13 cellular contexts compared by ENCODE assay signal in the genomic region with DNA sequence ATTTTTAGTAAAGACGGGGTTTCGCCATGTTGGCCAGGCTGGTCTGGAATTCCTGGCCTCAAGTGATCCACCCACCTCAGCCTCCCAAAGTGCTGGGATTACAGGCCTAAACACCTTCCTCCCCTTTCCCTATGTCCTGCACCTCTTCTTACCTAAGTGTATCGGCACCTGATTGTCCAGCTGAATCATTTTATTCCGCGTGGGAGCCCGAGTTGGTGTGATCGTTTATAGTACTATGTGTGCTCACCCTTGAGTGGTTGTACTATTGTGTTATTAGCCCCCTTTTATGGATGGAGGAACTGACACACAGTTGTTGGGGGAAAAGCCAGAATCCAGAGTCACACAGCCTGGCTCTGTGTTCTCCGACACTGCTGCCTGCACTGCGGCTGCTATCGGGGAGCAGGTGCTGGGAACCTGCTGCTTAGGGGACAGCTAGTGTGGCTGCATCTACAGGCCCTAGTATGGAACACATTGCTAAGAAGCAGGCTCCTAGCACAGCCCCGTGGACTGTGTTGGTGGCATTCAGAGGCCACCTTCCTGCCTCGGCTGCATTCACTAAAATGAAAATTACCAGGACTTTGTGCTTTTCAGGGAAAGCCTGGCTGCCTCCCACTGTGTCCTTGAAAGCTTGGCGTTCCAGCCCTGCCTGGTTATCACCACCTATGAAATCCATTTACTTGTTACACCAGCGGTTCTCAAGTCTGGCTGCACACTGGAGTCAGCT. TPM values are rescaled to one million over a fixed set of nuclear protein-coding genes. Genes with fewer than 3 reads are reported as not detected.
DNase-seq lines count a peak whose midpoint lies in the region; ATAC-seq, FAIRE-seq and TF ChIP-seq lines count a peak whose summit lies in the region.
"Had no signal": no experiment of that assay in that cellular context is flagged by ENCODE, and none has a peak within 500 bp of the region (broad histone marks: within the 10 kb centered on the region; RNA-seq: fewer than 3 reads in every experiment).

No MANE protein-coding gene starts in this region.

- H3K4me3 ChIP-seq in PC-3 (ENCODE audit: low read length) = no peak overlapping the region
- H3K4me3 ChIP-seq in endothelial cell of umbilical vein (replicated peaks in 1 of 3; ENCODE audit: insufficient read depth in 1 of 3, low read depth in 1 of 3, low read length in 3 of 3) = no peak overlapping the region
- no peak overlapping the region for H3K4me3 ChIP-seq in skeletal muscle tissue (ENCODE audit: low read length in 3 of 3)

- CTCF ChIA-PET in PC-3 (lab: Charles Lee) = interaction anchor here (0.6 kb wide), 1 partner anchor 148 kb away, joined by 3 read pairs; no protein-coding TSS in a partner anchor
- CTCF ChIA-PET in endothelial cell of umbilical vein (lab: Charles Lee) = interaction anchor here (0.6 to 7.6 kb wide), 6 partner anchors 8 to 148 kb away, joined by 3 to 106 read pairs (median 9); no protein-coding TSS in a partner anchor

- peaks cover 4% of the 10 kb centered on the region for H3K4me1 Mint-ChIP-seq in activated naive CD4-positive, alpha-beta T cell treated with anti-CD3 and anti-CD28 coated beads, Interleukin-2, amount 50 U/mL, for 24 hours
- peaks cover 20% of the 10 kb centered on the region for H3K4me1 Mint-ChIP-seq in CD14-positive monocyte

- H3K4me3 Mint-ChIP-seq in activated naive CD4-positive, alpha-beta T cell treated with anti-CD3 and anti-CD28 coated beads, Interleukin-2, amount 50 U/mL, for 24 hours = peak overlapping the region; percentile 23
- no peak overlapping the region for H3K4me3 Mint-ChIP-seq in CD14-positive monocyte
- H3K4me3 Mint-ChIP-seq: activated B cell treated with CpG ODN at 0.5 μM for 24 hours had no signal

- no peak for TF ChIP-seq POLR2A in endothelial cell of umbilical vein (IDR thresholded peaks at IDR 0.05; ENCODE audit: low read depth, low read length)

- dilution Hi-C loops in endothelial cell of umbilical vein (cut with MboI; ENCODE audit: extremely low pct_ligation_motif_present, low sequenced_read_pairs) = no loop called here

- peaks cover 31% of the 10 kb centered on the region for H4K20me1 ChIP-seq in PC-3 (ENCODE audit: low read length)
- no peaks in the 10 kb centered on the region for H4K20me1 ChIP-seq in endothelial cell of umbilical vein (replicated peaks; ENCODE audit: control insufficient read depth, extremely low read depth, insufficient read depth, low read length)

- peaks cover 13% of the 10 kb centered on the region for H3K36me3 Mint-ChIP-seq in activated naive CD4-positive, alpha-beta T cell treated with anti-CD3 and anti-CD28 coated beads, Interleukin-2, amount 50 U/mL, for 24 hours
- H3K36me3 Mint-ChIP-seq in CD14-positive monocyte = peaks cover 48 to 70% of the 10 kb centered on the region in 2 donors

- no peaks in the 10 kb centered on the region for H3K9me3 Mint-ChIP-seq in activated naive CD4-positive, alpha-beta T cell treated with anti-CD3 and anti-CD28 coated beads, Interleukin-2, amount 50 U/mL, for 24 hours
- H3K9me3 Mint-ChIP-seq in CD14-positive monocyte = peaks cover 0 to 3% (median 2%) of the 10 kb centered on the region in 7 donors
- H3K9me3 Mint-ChIP-seq: activated B cell treated with CpG ODN at 0.5 μM for 24 hours had no signal

- H3K4me1 ChIP-seq in PC-3 (ENCODE audit: insufficient read depth, low read length) (0 out of 2 replicates have a peak, but pooled peaks cover 6% of the 10 kb centered on the region), endothelial cell of umbilical vein (ENCODE audit: control insufficient read depth, extremely low read depth, insufficient read depth, low read length) (peaks cover 36% of the 10 kb centered on the region), skeletal muscle tissue (ENCODE audit: control insufficient read depth in 3 of 3, insufficient read depth in 3 of 3, low read length in 3 of 3) (peaks cover 12 to 20% (median 20%) of the 10 kb centered on the region in 3 donors)
- H3K4me1 ChIP-seq: parathyroid adenoma had no signal

- H3K27me3 Mint-ChIP-seq in activated naive CD4-positive, alpha-beta T cell treated with anti-CD3 and anti-CD28 coated beads, Interleukin-2, amount 50 U/mL, for 24 hours = no peaks in the 10 kb centered on the region
- peaks cover 0 to 2% (median 0%) of the 10 kb centered on the region in 3 donors for H3K27me3 Mint-ChIP-seq in CD14-positive monocyte (ENCODE audit: low read depth in 3 of 3)
- H3K27me3 Mint-ChIP-seq: activated B cell treated with CpG ODN at 0.5 μM for 24 hours had no signal

- no peaks in the 10 kb centered on the region for H3K9me1 ChIP-seq in endothelial cell of umbilical vein (replicated peaks; ENCODE audit: control insufficient read depth, extremely low read depth, insufficient read depth, low read length)

- intact Hi-C loops in PC-3 (cut with micrococcal nuclease) = no loop called here
- intact Hi-C loops in endothelial cell of umbilical vein (cut with micrococcal nuclease) = loop anchor here (5.0 to 10.0 kb wide), 3 partner anchors 150 to 432 kb away; no protein-coding TSS in a partner anchor
- intact Hi-C loops in CD14-positive monocyte (cut with micrococcal nuclease) = loop anchor here (5.0 kb wide), 1 partner anchor 130 kb away; no protein-coding TSS in a partner anchor

- H3K79me2 ChIP-seq in PC-3 (ENCODE audit: low read length) (no peaks in the 10 kb centered on the region), endothelial cell of umbilical vein (ENCODE audit: control insufficient read depth, insufficient read depth, low read length) (no peaks in the 10 kb centered on the region)
- H3K79me2 ChIP-seq: parathyroid adenoma had no signal

- H3K9me2 ChIP-seq in PC-3 (replicated peaks; ENCODE audit: low read length) = no peaks in the 10 kb centered on the region

- H3K9me3 ChIP-seq in PC-3 (ENCODE audit: low read length) (no peaks in the 10 kb centered on the region), endothelial cell of umbilical vein (replicated peaks; ENCODE audit: control insufficient read depth, insufficient read depth, low read length) (no peaks in the 10 kb centered on the region), skeletal muscle tissue (ENCODE audit: control insufficient read depth in 3 of 3, low read length in 3 of 3) (no peaks in the 10 kb centered on the region)

- no peak for FAIRE-seq in endothelial cell of umbilical vein (lab: Jason Lieb, UNC)

- H3K9ac ChIP-seq in PC-3 (ENCODE audit: low read length) (no peak overlapping the region), endothelial cell of umbilical vein (replicated peaks; ENCODE audit: extremely low read depth, insufficient read depth, low read length) (peak overlapping the region; percentile 27), skeletal muscle tissue (ENCODE audit: low read depth in 1 of 3, low read length in 3 of 3) (no peak overlapping the region)
- H3K9ac ChIP-seq: parathyroid adenoma had no signal

- BruUV-seq in PC-3 (replicated peaks; lab: Mats Ljungman, UMichigan) = TSS peak; percentile 4
- BruUV-seq in endothelial cell of umbilical vein (replicated peaks; lab: Mats Ljungman, UMichigan) = no TSS peak

- H2AFZ ChIP-seq in PC-3 (ENCODE audit: low read length) (no peak overlapping the region), endothelial cell of umbilical vein (ENCODE audit: low read depth, low read length) (no peak overlapping the region)
- H2AFZ ChIP-seq: parathyroid adenoma had no signal

- no peak overlapping the region for H3K4me2 ChIP-seq in PC-3 (ENCODE audit: low read length)
- H3K4me2 ChIP-seq in endothelial cell of umbilical vein (ENCODE audit: insufficient read depth, low read length) = no peak overlapping the region

- H3K36me3 ChIP-seq in PC-3 (ENCODE audit: low read depth, low read length) (peaks cover 27% of the 10 kb centered on the region), endothelial cell of umbilical vein (ENCODE audit: control insufficient read depth in 2 of 2, extremely low read depth in 1 of 2, insufficient read depth in 2 of 2, low read length in 2 of 2) (peaks cover 10 to 15% of the 10 kb centered on the region in 2 experiments), skeletal muscle tissue (ENCODE audit: control insufficient read depth in 3 of 3, insufficient read depth in 3 of 3, low read length in 3 of 3) (peaks cover 19 to 39% (median 27%) of the 10 kb centered on the region in 3 donors)

- peaks cover 36% of the 10 kb centered on the region for H3F3A ChIP-seq in PC-3 (ENCODE audit: low read length, unreplicated experiment)

- TF ChIP-seq CTCF in PC-3 (conservative IDR thresholded peaks at IDR 0.05; ENCODE audit: low read depth, low read length) (no peak), endothelial cell of umbilical vein (IDR thresholded peaks at IDR 0.05; ENCODE audit: extremely low read depth in 1 of 2, insufficient read depth in 1 of 2, low read depth in 1 of 2, low read length in 2 of 2) (no peak), CD14-positive monocyte (IDR thresholded peaks at IDR 0.05) (no peak)

- peak; percentile 1; the same call in 1 of the 2 replicates for ATAC-seq in PC-3
- ATAC-seq in GM18909 (IDR thresholded peaks at IDR 0.05; ENCODE audit: poor library complexity, unreplicated experiment) = no peak

- H3K27ac ChIP-seq in PC-3 (ENCODE audit: low read length) = no peak overlapping the region
- H3K27ac ChIP-seq in endothelial cell of umbilical vein (ENCODE audit: insufficient read depth, low read depth, low read length) = peak overlapping the region; percentile 80
- H3K27ac ChIP-seq in skeletal muscle tissue (ENCODE audit: low read depth, low read length) = peak overlapping the region; percentile 56
- H3K27ac ChIP-seq: parathyroid adenoma had no signal

- H3K27me3 ChIP-seq in PC-3 (ENCODE audit: low read length) (no peaks in the 10 kb centered on the region), endothelial cell of umbilical vein (ENCODE audit: control insufficient read depth in 2 of 2, insufficient read depth in 2 of 2, low read length in 2 of 2) (no peaks in the 10 kb centered on the region), skeletal muscle tissue (ENCODE audit: control insufficient read depth in 3 of 3, insufficient read depth in 3 of 3, low read length in 3 of 3) (no peaks in the 10 kb centered on the region)

- H3K27ac Mint-ChIP-seq in activated naive CD4-positive, alpha-beta T cell treated with anti-CD3 and anti-CD28 coated beads, Interleukin-2, amount 50 U/mL, for 24 hours = no peak overlapping the region
- H3K27ac Mint-ChIP-seq in CD14-positive monocyte = peak overlapping the region in 1 of 7 donors; percentile 57
- H3K27ac Mint-ChIP-seq: activated B cell treated with CpG ODN at 0.5 μM for 24 hours had no signal

- POLR2A ChIA-PET in PC-3 (lab: Charles Lee; ENCODE audit: unreplicated experiment) (no interaction called here), endothelial cell of umbilical vein (lab: Charles Lee) (interaction anchor here (0.6 to 0.7 kb wide), 2 partner anchors 9 to 20 kb away, joined by 3 read pairs; no protein-coding TSS in a partner anchor)

- DNase-seq in activated naive CD4-positive, alpha-beta T cell (lab: John Stamatoyannopoulos, UW) = no peak
- DNase-seq in PC-3 = no peak
- DNase-seq in endothelial cell of umbilical vein (ENCODE audit: low read depth, low spot score) = no peak
- DNase-seq in NCI-H2107 (lab: John Stamatoyannopoulos, UW) = no peak
- no peak for DNase-seq in CD14-positive monocyte (ENCODE audit: low spot score)
- DNase-seq: activated B cell treated with CpG ODN at 0.5 μM for 24 hours, anterior cingulate cortex, NCI-H1105, NCI-H226 had no signal

RNA-seq across cellular contexts. Expression of gene ENO1, which starts 21.6 kb away (rescaled TPM):
- total RNA-seq in PC-3 (2014; rRNA removed) (3,669 and 3,712 TPM in 2 replicates), endothelial cell of umbilical vein (1,530 and 1,593 TPM in 2 replicates), skeletal muscle tissue (320 TPM)
- polyA plus RNA-seq in endothelial cell of umbilical vein (1,111 and 1,134 TPM in 2 replicates), CD14-positive monocyte (1,000 to 10,000 TPM; 1,458 to 1,573 TPM)
- 1,324 and 1,546 TPM in 2 replicates for polyA plus RNA-seq in endothelial cell of umbilical vein (2011; cell fraction: cytosol; rRNA removed)
- 1,008 and 1,022 TPM in 2 replicates for polyA plus RNA-seq in endothelial cell of umbilical vein (2011; cell fraction: nucleus; rRNA removed)
- 1,225 and 1,921 TPM in 2 replicates for polyA plus RNA-seq in endothelial cell of umbilical vein (2012)
- 1,405 and 1,507 TPM in 2 replicates for polyA minus RNA-seq in endothelial cell of umbilical vein
- polyA minus RNA-seq in endothelial cell of umbilical vein (2011; cell fraction: cytosol; rRNA and poly(A)+ RNA removed) = 1,988 TPM
- polyA minus RNA-seq in endothelial cell of umbilical vein (2011; cell fraction: nucleus; rRNA and poly(A)+ RNA removed) = 303 and 331 TPM in 2 replicates

RNA-seq across cellular contexts. Expression of gene RERE, which starts 39.4 kb away (rescaled TPM):
- total RNA-seq in PC-3 (2014; rRNA removed) = 24.2 and 45.2 TPM in 2 replicates
- total RNA-seq in endothelial cell of umbilical vein = 110 and 113 TPM in 2 replicates
- polyA plus RNA-seq in endothelial cell of umbilical vein = 14.1 and 14.8 TPM in 2 replicates
- polyA plus RNA-seq in endothelial cell of umbilical vein (2011; cell fraction: cytosol; rRNA removed) = 13.2 and 15.8 TPM in 2 replicates
- polyA plus RNA-seq in endothelial cell of umbilical vein (2011; cell fraction: nucleus; rRNA removed) = 80.7 and 124 TPM in 2 replicates
- polyA plus RNA-seq in endothelial cell of umbilical vein (2012) = 42.4 and 43.0 TPM in 2 replicates
- 87.1 and 101 TPM in 2 replicates for polyA minus RNA-seq in endothelial cell of umbilical vein
- 26.8 TPM for polyA minus RNA-seq in endothelial cell of umbilical vein (2011; cell fraction: cytosol; rRNA and poly(A)+ RNA removed)
- polyA minus RNA-seq in endothelial cell of umbilical vein (2011; cell fraction: nucleus; rRNA and poly(A)+ RNA removed) = 162 and 195 TPM in 2 replicates
- total RNA-seq in skeletal muscle tissue = 212 TPM
- polyA plus RNA-seq in CD14-positive monocyte = 1 to 10 TPM; 1.2 to 3.8 TPM
